In the genomic region with DNA sequence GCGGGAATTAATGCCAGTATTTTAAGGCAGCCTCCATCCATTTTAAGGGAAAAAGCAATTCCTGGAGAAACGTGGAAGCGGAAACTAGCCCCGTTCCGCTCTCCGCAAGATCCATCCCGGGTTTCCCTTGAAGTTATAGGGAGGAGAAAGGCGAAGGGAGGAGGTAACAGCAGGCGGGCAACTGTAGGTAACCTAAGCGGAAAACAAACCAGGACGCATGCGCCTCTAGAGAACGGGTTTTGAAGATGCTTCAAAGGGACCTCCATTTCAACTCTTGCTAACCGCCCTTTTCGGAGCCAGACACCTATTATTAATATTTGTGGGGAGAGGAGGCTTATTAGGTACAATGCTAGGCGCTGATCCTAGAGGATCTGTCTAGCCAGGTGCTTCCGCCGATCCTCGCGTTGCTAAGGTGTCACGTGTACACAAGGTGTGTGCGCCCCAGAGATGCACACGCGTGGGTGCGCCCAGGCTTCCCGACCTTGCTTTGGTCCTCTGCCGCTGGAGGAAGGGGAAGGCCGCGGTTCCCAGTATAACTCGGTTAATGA, we compare ENCODE assay signal across 15 cellular contexts. TPM values are rescaled to one million over a fixed set of nuclear protein-coding genes. Genes with fewer than 3 reads are reported as not detected.
A peak's percentile ranks its signal among the peaks of the same experiment; 100 is the strongest.
DNase-seq lines count a peak whose midpoint lies in the region; ATAC-seq, FAIRE-seq and TF ChIP-seq lines count a peak whose summit lies in the region.
"Had no signal": no experiment of that assay in that cellular context is flagged by ENCODE, and none has a peak within 500 bp of the region (broad histone marks: within the 10 kb centered on the region; RNA-seq: fewer than 3 reads in every experiment).

No MANE protein-coding gene starts in this region.

- no peak overlapping the region for H3K9ac ChIP-seq in K562 (ENCODE audit: insufficient read depth in 1 of 2, low read depth in 2 of 2, low read length in 2 of 2)

- H3K4me2 ChIP-seq in GM23338 (peak overlapping the region; percentile 65), K562 (ENCODE audit: insufficient read depth, low read length) (no peak overlapping the region)

- H3K9me3 ChIP-seq in AG04450 (ENCODE audit: control insufficient read depth, insufficient read depth, low read length), result no peaks in the 10 kb centered on the region
- no peaks in the 10 kb centered on the region for H3K9me3 ChIP-seq in K562 (replicated peaks; ENCODE audit: control insufficient read depth, insufficient read depth, low read depth, low read length)
- H3K9me3 ChIP-seq: gastrocnemius medialis had no signal

- POLR2A ChIA-PET in AG04450 (lab: Yijun Ruan, JAX) (no interaction called here), K562 (lab: Yijun Ruan, JAX) (no interaction called here)

- no peaks in the 10 kb centered on the region for H3K36me3 ChIP-seq in GM23338 (ENCODE audit: insufficient read depth)
- no peaks in the 10 kb centered on the region for H3K36me3 ChIP-seq in K562 (ENCODE audit: control insufficient read depth, insufficient read depth, low read length)
- H3K36me3 ChIP-seq: gastrocnemius medialis had no signal

- H3K79me2 ChIP-seq in GM23338 (replicated peaks; ENCODE audit: insufficient read depth) (no peaks in the 10 kb centered on the region), K562 (ENCODE audit: control insufficient read depth, insufficient read depth, low read length) (no peaks in the 10 kb centered on the region)

- no peaks in the 10 kb centered on the region for H3K9me1 ChIP-seq in K562 (ENCODE audit: control insufficient read depth, insufficient read depth, low read length)

- CTCF ChIA-PET in AG04450 (lab: Charles Lee), result no interaction called here
- CTCF ChIA-PET in K562 (lab: Yijun Ruan, JAX; ENCODE audit: low intra/inter-chr PET ratio), result no interaction called here

- no TSS peak for BruUV-seq in K562 (replicated peaks; lab: Mats Ljungman, UMichigan)

- H3K27ac ChIP-seq in AG04450 (ENCODE audit: low read depth, low read length), result peak overlapping the region; percentile 95
- no peak overlapping the region for H3K27ac ChIP-seq in GM23338 (ENCODE audit: low read depth)
- H3K27ac ChIP-seq in K562 (ENCODE audit: extremely low read depth, low read depth, low read length), result no peak overlapping the region
- H3K27ac ChIP-seq: gastrocnemius medialis had no signal

- intact Hi-C loops in K562 (cut with micrococcal nuclease) (no loop called here), head of caudate nucleus (cut with DNase I) (loop anchor here (10.0 kb wide), 1 partner anchor 285 kb away; a partner anchor contains a TSS)

- H3K4me1 ChIP-seq in GM23338 (ENCODE audit: insufficient read depth) (peaks cover 74% of the 10 kb centered on the region), K562 (replicated peaks in 1 of 2; ENCODE audit: control insufficient read depth in 2 of 2, insufficient read depth in 2 of 2, low read length in 2 of 2) (peaks cover 0 to 4% of the 10 kb centered on the region in 2 experiments; a peak in 1 of 5 replicates)
- H3K4me1 ChIP-seq: gastrocnemius medialis had no signal

- H3K27me3 Mint-ChIP-seq in GM23338 (ENCODE audit: insufficient read depth, low read depth, poor library complexity), result peaks cover 99% of the 10 kb centered on the region

- DNase-seq in AG04450 (ENCODE audit: low read depth, low spot score) (peak; percentile 74), GM23338 (ENCODE audit: low spot score) (peak; percentile 99), K562 (ENCODE audit: extremely low read depth in 1 of 4, low spot score in 3 of 4) (peak in 3 of 4 experiments; percentile 12 to 36 (median 32)), iPS-NIHi7 (ENCODE audit: extremely low spot score) (peak; percentile 80), head of caudate nucleus (no peak)
- DNase-seq: activated naive CD8-positive, alpha-beta T cell treated with anti-CD3 and anti-CD28 coated beads, Interleukin-2, amount 10 ng/mL, durations not matched to agents 7 days and 5 days; gastrocnemius medialis; stimulated activated CD4-positive, alpha-beta T cell treated with anti-CD3 and anti-CD28 coated beads, Interleukin-4, amount 100 ng/mL, for 1 hour; stimulated activated naive CD4-positive, alpha-beta T cell treated with Interleukin-2 at 50 U/mL for 16 hours had no signal

- TF ChIP-seq CTCF in AG04450 (IDR thresholded peaks at IDR 0.05; ENCODE audit: low read depth, low read length), result no peak
- no peak for TF ChIP-seq CTCF in GM23338 (conservative IDR thresholded peaks at IDR 0.05; ENCODE audit: low read depth in 2 of 2)
- TF ChIP-seq CTCF in K562 (IDR thresholded peaks at IDR 0.05 in 2 of 3, conservative IDR thresholded peaks at IDR 0.05 in 1 of 3; ENCODE audit: insufficient read depth in 2 of 3, low read depth in 1 of 3, low read length in 3 of 3), result no peak

- no peak for TF ChIP-seq POLR2A in K562 (conservative IDR thresholded peaks at IDR 0.05)

- TF ChIP-seq RAD21 in K562 (CRISPR knock-in tag; conservative IDR thresholded peaks at IDR 0.05 in 1 of 2, IDR thresholded peaks at IDR 0.05 in 1 of 2), result no peak

- peaks cover 16% of the 10 kb centered on the region; the same call in 2 of the 3 replicates for H3K9me3 Mint-ChIP-seq in GM23338
- H3K9me3 Mint-ChIP-seq: activated naive CD8-positive, alpha-beta T cell treated with anti-CD3 and anti-CD28 coated beads, Interleukin-2, amount 10 ng/mL, durations not matched to agents 7 days and 5 days had no signal

- no peak for TF ChIP-seq EP300 in K562 (IDR thresholded peaks at IDR 0.05; ENCODE audit: low read length)

- in situ Hi-C loops in K562 (cut with MboI), result no loop called here

- FAIRE-seq in K562 (lab: Jason Lieb, UNC), result no peak
- FAIRE-seq: G401.6 had no signal

- peak overlapping the region; percentile 45 for H3K4me3 Mint-ChIP-seq in GM23338
- H3K4me3 Mint-ChIP-seq: activated naive CD8-positive, alpha-beta T cell treated with anti-CD3 and anti-CD28 coated beads, Interleukin-2, amount 10 ng/mL, durations not matched to agents 7 days and 5 days had no signal

- H3K9me2 ChIP-seq in GM23338 (ENCODE audit: insufficient read depth), result no peaks in the 10 kb centered on the region

- ATAC-seq in GM23338 (peak; percentile 15), K562 (peak; percentile 62; the same call in 2 of the 3 replicates), GM19324 (IDR thresholded peaks at IDR 0.05; ENCODE audit: low FRiP score, unreplicated experiment) (no peak), HG02798 (IDR thresholded peaks at IDR 0.05; ENCODE audit: poor library complexity, unreplicated experiment) (no peak), GM18519 (IDR thresholded peaks at IDR 0.05; ENCODE audit: low FRiP score, unreplicated experiment) (no peak)
- ATAC-seq: gastrocnemius medialis had no signal

- H3K4me3 ChIP-seq in AG04450 (ENCODE audit: low read depth, low read length), result peak overlapping the region; percentile 83
- peak overlapping the region; percentile 46 for H3K4me3 ChIP-seq in GM23338
- no peak overlapping the region for H3K4me3 ChIP-seq in K562
- H3K4me3 ChIP-seq: gastrocnemius medialis had no signal

- peaks cover 70% of the 10 kb centered on the region for H3K4me1 Mint-ChIP-seq in GM23338
- H3K4me1 Mint-ChIP-seq: activated naive CD8-positive, alpha-beta T cell treated with anti-CD3 and anti-CD28 coated beads, Interleukin-2, amount 10 ng/mL, durations not matched to agents 7 days and 5 days had no signal

- H2AFZ ChIP-seq in GM23338, result no peak overlapping the region
- no peak overlapping the region for H2AFZ ChIP-seq in K562 (ENCODE audit: low read depth, low read length)

- H4K20me1 ChIP-seq in GM23338 (replicated peaks; ENCODE audit: insufficient read depth) (peaks cover 38% of the 10 kb centered on the region), K562 (replicated peaks; ENCODE audit: control insufficient read depth, insufficient read depth, low read length) (0 out of 2 replicates have a peak, but pooled peaks cover 4% of the 10 kb centered on the region)

- 6% methylated on average over 30 of the region's 30 CpGs for WGBS in K562 (ENCODE audit: insufficient coverage, low coverage, missing lambda C conversion rate)

- H3K27me3 ChIP-seq in AG04450 (ENCODE audit: control insufficient read depth, insufficient read depth, low read length), result no peaks in the 10 kb centered on the region
- peaks cover 100% of the 10 kb centered on the region for H3K27me3 ChIP-seq in GM23338 (ENCODE audit: insufficient read depth)
- peaks cover 44 to 85% of the 10 kb centered on the region in 2 experiments for H3K27me3 ChIP-seq in K562 (ENCODE audit: control insufficient read depth in 2 of 2, insufficient read depth in 2 of 2, low read length in 2 of 2)

- no peaks in the 10 kb centered on the region; the same call in 2 of the 3 replicates for H3K36me3 Mint-ChIP-seq in GM23338 (ENCODE audit: low read depth)
- H3K36me3 Mint-ChIP-seq: activated naive CD8-positive, alpha-beta T cell treated with anti-CD3 and anti-CD28 coated beads, Interleukin-2, amount 10 ng/mL, durations not matched to agents 7 days and 5 days had no signal

- no peak overlapping the region for H3K27ac Mint-ChIP-seq in GM23338
- H3K27ac Mint-ChIP-seq: activated naive CD8-positive, alpha-beta T cell treated with anti-CD3 and anti-CD28 coated beads, Interleukin-2, amount 10 ng/mL, durations not matched to agents 7 days and 5 days had no signal

- H3F3A ChIP-seq in GM23338 (replicated peaks; ENCODE audit: low read depth), result peaks cover 28% of the 10 kb centered on the region

TF ChIP-seq in GM23338, 12 proteins besides CTCF, POLR2A, EP300 and RAD21 (continues in another document):
- TF ChIP-seq NANOG (IDR thresholded peaks at IDR 0.05; ENCODE audit: borderline replicate concordance), result no peak

RNA-seq across cellular contexts. Expression of a gene that starts 6.2 kb away (rescaled TPM):
- 14.2 and 16.8 TPM in 2 replicates for polyA plus RNA-seq in AG04450 (2011; rRNA removed)
- polyA minus RNA-seq in AG04450 (2011; rRNA and poly(A)+ RNA removed), result 26.3 and 27.1 TPM in 2 replicates
- total RNA-seq in GM23338 (2014; rRNA removed; shearing (Covaris generic)), result 0.21 TPM in 1 of 2 replicates, not detected in the other
- not detected in 2 replicates for polyA plus RNA-seq in GM23338 (2016; fragmentation: Nextera tagmentation; extraction: Ambion mirVana)
- not detected in 2 replicates for total RNA-seq in K562 (2011; cell fraction: chromatin; rRNA removed; ENCODE audit: low replicate concordance)
- not detected in 2 replicates for total RNA-seq in K562 (2011; cell fraction: nucleolus; rRNA removed)
- total RNA-seq in K562 (2011; cell fraction: nucleoplasm; rRNA removed), result not detected in 2 replicates
- total RNA-seq in K562 (2014; rRNA removed), result not detected in 2 replicates
- total RNA-seq in K562 (2014; rRNA removed; fragmentation: Illumina TruSeq; extraction: Trizol), result not detected in 2 replicates
- total RNA-seq in K562 (2015; rRNA removed; fragmentation: Illumina TruSeq; extraction: Trizol), result not detected in 2 replicates
- total RNA-seq in K562 (2021), result not detected in 2 replicates
- polyA plus RNA-seq in K562 (2011; rRNA removed), result not detected in 2 replicates
- not detected in 2 replicates for polyA plus RNA-seq in K562 (2011; cell fraction: cytosol; rRNA removed)
- not detected in 2 replicates for polyA plus RNA-seq in K562 (2011; cell fraction: nucleus; rRNA removed)
- not detected in 2 replicates for polyA plus RNA-seq in K562 (2012)
- not detected in 2 replicates for polyA plus RNA-seq in K562 (2014; fragmentation: Illumina TruSeq; extraction: Trizol)
- not detected for polyA plus RNA-seq in K562 (2014; fragmentation: Nextera tagmentation; extraction: Ambion mirVana)
- polyA plus RNA-seq in K562 (2014; rRNA removed), result not detected in 2 replicates
- polyA minus RNA-seq in K562 (2011; rRNA and poly(A)+ RNA removed), result not detected in 2 replicates
- not detected in 2 replicates for polyA minus RNA-seq in K562 (2011; cell fraction: cytosol; rRNA and poly(A)+ RNA removed)
- polyA minus RNA-seq in K562 (2011; cell fraction: nucleus; rRNA and poly(A)+ RNA removed), result not detected in 2 replicates
- total RNA-seq: activated naive CD8-positive, alpha-beta T cell treated with anti-CD3 and anti-CD28 coated beads, Interleukin-2, amount 10 ng/mL, durations not matched to agents 7 days and 5 days; gastrocnemius medialis; NCI-H460; pulmonary artery endothelial cell had no signal

Comparison
In these comparisons a context has a peak if more than half of its experiments do, and no peak if none do; other contexts are left out.
1. DNase-seq: peak in AG04450 (single experiment), GM23338 (single experiment), K562 (3 of 4) and iPS-NIHi7 (single experiment); none in head of caudate nucleus (0 of 42).
2. ATAC-seq: peak in GM23338 (single experiment) and K562 (single experiment); none in GM19324 (single experiment), HG02798 (single experiment) and GM18519 (single experiment).
3. RNA of a gene that starts 6.2 kb away (polyA plus RNA-seq): 14.2 to 16.8 TPM in AG04450; not detected in GM23338 and not detected in K562; every median in the first group is over 10 times any median in the second.